In the genomic region with DNA sequence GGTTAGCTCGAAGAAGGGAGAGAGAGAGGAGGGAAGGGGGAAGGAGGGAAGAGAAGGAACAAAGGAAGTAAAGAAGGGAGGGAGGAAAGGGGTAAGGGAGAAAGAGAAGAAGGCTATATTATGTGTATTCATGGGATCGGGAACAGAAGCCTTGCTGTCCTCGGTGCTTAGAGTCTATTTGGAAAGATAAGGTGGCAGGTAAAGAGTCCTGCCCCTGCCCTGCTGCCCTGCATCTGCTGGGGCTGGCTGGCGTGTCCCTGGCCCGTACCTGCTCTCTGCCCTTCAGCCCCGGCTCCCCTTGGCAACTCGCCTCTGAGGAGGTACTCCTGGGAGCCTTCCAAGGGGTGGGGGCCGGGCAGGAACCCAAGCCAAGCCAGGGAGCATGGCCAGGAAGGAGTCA, we compare ENCODE assay signal across 14 cellular contexts. TPM values are rescaled to one million over a fixed set of nuclear protein-coding genes. Genes with fewer than 3 reads are reported as not detected.
A peak's percentile ranks its signal among the peaks of the same experiment; 100 is the strongest.
DNase-seq lines count a peak whose midpoint lies in the region; ATAC-seq and TF ChIP-seq lines count a peak whose summit lies in the region.
"Had no signal": no experiment of that assay in that cellular context is flagged by ENCODE, and none has a peak within 500 bp of the region (broad histone marks: within the 10 kb centered on the region; RNA-seq: fewer than 3 reads in every experiment).

No MANE protein-coding gene starts in this region.

- no peak overlapping the region for H3K4ac ChIP-seq in mesenchymal stem cell (ENCODE audit: low read depth in 1 of 2, low read length in 2 of 2)

- H3K4me3 ChIP-seq in mesenchymal stem cell (ENCODE audit: insufficient read depth in 1 of 2, low read depth in 1 of 2, low read length in 2 of 2) (no peak overlapping the region), transverse colon (peak overlapping the region in 1 of 4 donors; percentile 1)
- H3K4me3 ChIP-seq: K562, thoracic aorta had no signal

- no peak for TF ChIP-seq EP300 in transverse colon (IDR thresholded peaks at IDR 0.05; ENCODE audit: low read depth)

- H4K8ac ChIP-seq in mesenchymal stem cell (ENCODE audit: low read length) = no peak overlapping the region

- H3K27ac Mint-ChIP-seq in chondrocyte (ENCODE audit: unreplicated experiment) (peak overlapping the region; percentile 87), mesothelial cell of epicardium (no peak overlapping the region)
- H3K27ac Mint-ChIP-seq: effector memory CD8-positive, alpha-beta T cell had no signal

- no peak overlapping the region for H2BK15ac ChIP-seq in mesenchymal stem cell (ENCODE audit: low read depth, poor library complexity, severe bottlenecking)

- H3K27me3 ChIP-seq in mesenchymal stem cell (ENCODE audit: control insufficient read depth in 1 of 2, insufficient read depth in 1 of 2, low read length in 2 of 2) = peaks cover 51 to 82% of the 10 kb centered on the region in 2 experiments
- no peaks in the 10 kb centered on the region for H3K27me3 ChIP-seq in transverse colon

- peak overlapping the region; percentile 35 for H4K91ac ChIP-seq in mesenchymal stem cell (ENCODE audit: low read length)

- H2BK12ac ChIP-seq in mesenchymal stem cell (ENCODE audit: low read length in 2 of 2) = peak overlapping the region in 1 of 2 experiments; percentile 54

- in situ Hi-C loops in transverse colon (cut with MboI; ENCODE audit: low pct_ligation_motif_present in 1 of 4, low pct_unique_long_range_greater_than_20kb in 1 of 4, low sequenced_read_pairs in 3 of 4) = no loop called here

- H3K23ac ChIP-seq in mesenchymal stem cell (ENCODE audit: low read length in 2 of 2) = no peak overlapping the region

- intact Hi-C loops in transverse colon (cut with DNase I; ENCODE audit: low total_unique reads) = no loop called here

- no peaks in the 10 kb centered on the region for H3K79me1 ChIP-seq in mesenchymal stem cell (replicated peaks; ENCODE audit: low read length, poor library complexity, severe bottlenecking)

- 52% methylated on average over 8 of the region's 8 CpGs for WGBS in mesenchymal stem cell
- 22 to 32% methylated on average over 3 to 8 of the region's 8 CpGs for WGBS in transverse colon (ENCODE audit: low coverage in 1 of 2), 2 donors

- H3K36me3 Mint-ChIP-seq in chondrocyte (ENCODE audit: low read depth) = no peaks in the 10 kb centered on the region
- H3K36me3 Mint-ChIP-seq in mesothelial cell of epicardium = no peaks in the 10 kb centered on the region

- H3K4me1 ChIP-seq in mesenchymal stem cell (ENCODE audit: control insufficient read depth, insufficient read depth, low read depth, low read length) = no peaks in the 10 kb centered on the region
- peaks cover 12 to 69% (median 41%) of the 10 kb centered on the region in 4 donors for H3K4me1 ChIP-seq in transverse colon

- H3K9ac ChIP-seq in mesenchymal stem cell (ENCODE audit: low read length) = no peak overlapping the region

- no peak for ATAC-seq in HG02852 (IDR thresholded peaks at IDR 0.05; ENCODE audit: unreplicated experiment)
- no peak for ATAC-seq in HG03025 (IDR thresholded peaks at IDR 0.05; ENCODE audit: low FRiP score, unreplicated experiment)
- ATAC-seq: effector memory CD8-positive, alpha-beta T cell; K562 had no signal

- H2BK120ac ChIP-seq in mesenchymal stem cell (ENCODE audit: low read depth, low read length) = no peak overlapping the region

- TF ChIP-seq POLR2A in transverse colon (IDR thresholded peaks at IDR 0.05) = peak; percentile 79

- DNase-seq in NCI-H446 (lab: John Stamatoyannopoulos, UW) (peak; percentile 7 to 46), NCI-H446 treated with DMSO at 0.1 percent for 48 hours (lab: John Stamatoyannopoulos, UW) (no peak), chondrocyte (ENCODE audit: low spot score) (no peak), mesenchymal stem cell (no peak), transverse colon (peak; percentile 90), mesothelial cell of epicardium (ENCODE audit: low spot score in 2 of 2, unreplicated experiment in 2 of 2) (no peak)
- DNase-seq: activated CD8-positive, alpha-beta memory T cell treated with anti-CD3 and anti-CD28 coated beads, Interleukin-2, amount 50 U/mL, for 48 hours; effector memory CD8-positive, alpha-beta T cell; midbrain; SHP77 treated with DMSO at 0.1 percent for 48 hours had no signal

- H3K14ac ChIP-seq in mesenchymal stem cell (ENCODE audit: low read length in 2 of 2) = no peak overlapping the region

- H3K36me3 ChIP-seq in mesenchymal stem cell (ENCODE audit: control insufficient read depth in 1 of 2, insufficient read depth in 2 of 2, low read depth in 1 of 2, low read length in 2 of 2) (peaks cover 0 to 4% of the 10 kb centered on the region in 2 experiments), transverse colon (no peaks in the 10 kb centered on the region)
- H3K36me3 ChIP-seq: thoracic aorta had no signal

- H3K4me3 Mint-ChIP-seq in chondrocyte (ENCODE audit: unreplicated experiment) = no peak overlapping the region
- H3K4me3 Mint-ChIP-seq in mesothelial cell of epicardium = no peak overlapping the region
- H3K4me3 Mint-ChIP-seq: effector memory CD8-positive, alpha-beta T cell had no signal

- H2AFZ ChIP-seq in mesenchymal stem cell (ENCODE audit: low read depth, low read length) = no peak overlapping the region

- H3K27me3 Mint-ChIP-seq in chondrocyte (ENCODE audit: low read depth) (no peaks in the 10 kb centered on the region), mesothelial cell of epicardium (ENCODE audit: low read depth) (peaks cover 9% of the 10 kb centered on the region)

- H3K27ac ChIP-seq in mesenchymal stem cell (ENCODE audit: low read length, poor library complexity, severe bottlenecking) (no peak overlapping the region), transverse colon (peak overlapping the region; percentile 82 to 87 (median 86))
- H3K27ac ChIP-seq: thoracic aorta had no signal

- no peak overlapping the region for H3K18ac ChIP-seq in mesenchymal stem cell (ENCODE audit: low read depth in 1 of 2, low read length in 2 of 2)

- H3K9me3 Mint-ChIP-seq in chondrocyte (ENCODE audit: low read depth) = no peaks in the 10 kb centered on the region
- H3K9me3 Mint-ChIP-seq in mesothelial cell of epicardium = no peaks in the 10 kb centered on the region
- H3K9me3 Mint-ChIP-seq: effector memory CD8-positive, alpha-beta T cell had no signal

- H3K4me1 Mint-ChIP-seq in chondrocyte (ENCODE audit: low read depth) (peaks cover 91% of the 10 kb centered on the region), mesothelial cell of epicardium (peaks cover 37% of the 10 kb centered on the region)

- no peak for TF ChIP-seq CTCF in chondrocyte (IDR thresholded peaks at IDR 0.05)
- TF ChIP-seq CTCF in transverse colon (IDR thresholded peaks at IDR 0.05) = no peak
- no peak for TF ChIP-seq CTCF in mesothelial cell of epicardium (IDR thresholded peaks at IDR 0.05; ENCODE audit: unreplicated experiment)

- no peaks in the 10 kb centered on the region for H3K9me3 ChIP-seq in mesenchymal stem cell (ENCODE audit: control insufficient read depth, low read length)
- H3K9me3 ChIP-seq in transverse colon = no peaks in the 10 kb centered on the region
- H3K9me3 ChIP-seq: thoracic aorta had no signal

- H2AK5ac ChIP-seq in mesenchymal stem cell (ENCODE audit: low read length, severe bottlenecking) = no peak overlapping the region

- no peak overlapping the region for H3K4me2 ChIP-seq in mesenchymal stem cell (ENCODE audit: low read length, poor library complexity, severe bottlenecking)

- H2BK5ac ChIP-seq in mesenchymal stem cell (ENCODE audit: low read depth, low read length, poor library complexity, severe bottlenecking) = no peak overlapping the region

RNA-seq across cellular contexts. Expression of a gene that starts 36.8 kb away (rescaled TPM):
- 10.9 to 85.4 TPM (median 82.9 TPM) in 3 replicates for total RNA-seq in chondrocyte
- polyA plus RNA-seq in mesenchymal stem cell (2013, experiment 1 of 2) = 2.1 TPM
- polyA plus RNA-seq in mesenchymal stem cell (2013, experiment 2 of 2) = 2.0 TPM
- total RNA-seq in transverse colon = 100 to 1,000 TPM in 3 of 4 donors, 10 to 100 TPM in 1; 92.5 to 217 (median 164) TPM
- total RNA-seq in mesothelial cell of epicardium = 5.1 to 6.1 TPM (median 5.4 TPM) in 3 replicates

Comparison
In these comparisons a context has a peak if more than half of its experiments do, and no peak if none do; other contexts are left out.
1. DNase-seq: peak in NCI-H446 (2 of 2) and transverse colon (single experiment); none in NCI-H446 treated with DMSO at 0.1 percent for 48 hours (single experiment), chondrocyte (single experiment), mesenchymal stem cell (single experiment) and mesothelial cell of epicardium (0 of 2).